In genomic region chr12:124547626-124548025, GRCh38 we compare ENCODE assay signal across 22 cellular contexts. TPM values are rescaled to one million over a fixed set of nuclear protein-coding genes. Genes with fewer than 3 reads are reported as not detected.
DNase-seq lines count a peak whose midpoint lies in the region; ATAC-seq and TF ChIP-seq lines count a peak whose summit lies in the region.
"Had no signal": no experiment of that assay in that cellular context is flagged by ENCODE, and none has a peak within 500 bp of the region (broad histone marks: within the 10 kb centered on the region; RNA-seq: fewer than 3 reads in every experiment).

No MANE protein-coding gene starts in this region.

- CTCF ChIA-PET in Panc1 (lab: Charles Lee): no interaction called here

- in situ Hi-C loops in Panc1 (cut with HindIII; ENCODE audit: low pct_unique_long_range_greater_than_20kb, low sequenced_read_pairs): no loop called here

- H3K27ac Mint-ChIP-seq in brain (peak overlapping the region in 3 of 5 experiments; percentile 22 to 70 (median 49)), progenitor cell of endocrine pancreas (peak overlapping the region; percentile 67)
- peak overlapping the region in 1 of 2 donors; percentile 61 for H3K27ac Mint-ChIP-seq in natural killer cell treated with Interleukin-12 subunit alpha and Interleukin-12 subunit beta and Interleukin-15 and Interleukin-18, amount 100 ng/mL, for 72 hours

- intact Hi-C loops in Panc1 (cut with micrococcal nuclease; ENCODE audit: unreplicated experiment): no loop called here

- POLR2A ChIA-PET in Panc1 (lab: Charles Lee): no interaction called here

- H3K4me1 Mint-ChIP-seq in brain: peaks cover 93% of the 10 kb centered on the region
- H3K4me1 Mint-ChIP-seq in progenitor cell of endocrine pancreas (ENCODE audit: low read depth): peaks cover 36% of the 10 kb centered on the region
- peaks cover 39% of the 10 kb centered on the region in 2 donors for H3K4me1 Mint-ChIP-seq in natural killer cell treated with Interleukin-12 subunit alpha and Interleukin-12 subunit beta and Interleukin-15 and Interleukin-18, amount 100 ng/mL, for 72 hours (ENCODE audit: low read depth in 2 of 2)

- DNase-seq in Panc1 (ENCODE audit: low read depth, low spot score): no peak
- DNase-seq in progenitor cell of endocrine pancreas (ENCODE audit: low spot score, unreplicated experiment): no peak
- DNase-seq in DMS79 (lab: John Stamatoyannopoulos, UW): no peak
- DNase-seq in SHP77 (lab: John Stamatoyannopoulos, UW): no peak
- DNase-seq in natural killer cell treated with Interleukin-12 subunit alpha and Interleukin-12 subunit beta and Interleukin-15 and Interleukin-18, amount 100 ng/mL, for 72 hours (ENCODE audit: low spot score): no peak
- DNase-seq: CD8-positive, alpha-beta memory T cell; DMS 273 treated with DMSO at 0.1 percent for 48 hours; DMS79 treated with DMSO at 0.1 percent for 48 hours; GF-D8; KBM-7; NCI-H1048; NCI-H1417; NCI-H1694; NCI-H2029 treated with DMSO at 0.1 percent for 48 hours; NCI-H446 treated with DMSO at 0.1 percent for 48 hours; NCI-H526; PC-9; Right ventricle myocardium superior; RPMI8226 had no signal

- no peak overlapping the region for H3K4me3 ChIP-seq in Panc1 (ENCODE audit: low read depth in 2 of 2, low read length in 2 of 2)
- H3K4me3 ChIP-seq: PC-9 had no signal

- H3K27me3 Mint-ChIP-seq in brain: peaks cover 2% of the 10 kb centered on the region
- no peaks in the 10 kb centered on the region for H3K27me3 Mint-ChIP-seq in progenitor cell of endocrine pancreas
- H3K27me3 Mint-ChIP-seq in natural killer cell treated with Interleukin-12 subunit alpha and Interleukin-12 subunit beta and Interleukin-15 and Interleukin-18, amount 100 ng/mL, for 72 hours: no peaks in the 10 kb centered on the region
- H3K27me3 Mint-ChIP-seq: CD8-positive, alpha-beta memory T cell had no signal

- TF ChIP-seq CTCF in Panc1 (IDR thresholded peaks at IDR 0.05) (no peak), brain (conservative IDR thresholded peaks at IDR 0.05) (no peak), progenitor cell of endocrine pancreas (IDR thresholded peaks at IDR 0.05; ENCODE audit: unreplicated experiment) (no peak)

- H3K9me3 ChIP-seq in Panc1 (ENCODE audit: control insufficient read depth, insufficient read depth, low read depth, low read length): no peaks in the 10 kb centered on the region

- peak overlapping the region; percentile 98 for H3K27ac ChIP-seq in Panc1 (ENCODE audit: low read length)
- H3K27ac ChIP-seq: PC-9 had no signal

- H3K36me3 Mint-ChIP-seq in brain (no peaks in the 10 kb centered on the region), progenitor cell of endocrine pancreas (ENCODE audit: insufficient read depth) (peaks cover 4% of the 10 kb centered on the region)
- no peaks in the 10 kb centered on the region for H3K36me3 Mint-ChIP-seq in natural killer cell treated with Interleukin-12 subunit alpha and Interleukin-12 subunit beta and Interleukin-15 and Interleukin-18, amount 100 ng/mL, for 72 hours
- H3K36me3 Mint-ChIP-seq: CD8-positive, alpha-beta memory T cell had no signal

- no peaks in the 10 kb centered on the region for H3K27me3 ChIP-seq in Panc1 (ENCODE audit: control insufficient read depth, insufficient read depth, low read length)

- H3K9me3 Mint-ChIP-seq in brain (peaks cover 0 to 4% (median 0%) of the 10 kb centered on the region in 5 experiments), progenitor cell of endocrine pancreas (ENCODE audit: low read depth) (no peaks in the 10 kb centered on the region)
- no peaks in the 10 kb centered on the region for H3K9me3 Mint-ChIP-seq in natural killer cell treated with Interleukin-12 subunit alpha and Interleukin-12 subunit beta and Interleukin-15 and Interleukin-18, amount 100 ng/mL, for 72 hours
- H3K9me3 Mint-ChIP-seq: CD14-positive monocyte; CD8-positive, alpha-beta memory T cell had no signal

- no peak overlapping the region for H3K4me3 Mint-ChIP-seq in brain
- H3K4me3 Mint-ChIP-seq in progenitor cell of endocrine pancreas (ENCODE audit: low read depth): no peak overlapping the region
- H3K4me3 Mint-ChIP-seq in natural killer cell treated with Interleukin-12 subunit alpha and Interleukin-12 subunit beta and Interleukin-15 and Interleukin-18, amount 100 ng/mL, for 72 hours: no peak overlapping the region
- H3K4me3 Mint-ChIP-seq: CD14-positive monocyte had no signal

- no peaks in the 10 kb centered on the region for H3K36me3 ChIP-seq in Panc1 (ENCODE audit: control insufficient read depth, insufficient read depth, low read length)

- BruUV-seq in Panc1 (replicated peaks; lab: Mats Ljungman, UMichigan): no TSS peak

- ATAC-seq in Panc1 (no peak), HG02870 (IDR thresholded peaks at IDR 0.05; ENCODE audit: unreplicated experiment) (no peak)
- no peak for ATAC-seq in natural killer cell treated with Interleukin-12 subunit alpha and Interleukin-12 subunit beta and Interleukin-15 and Interleukin-18, amount 100 ng/mL, for 72 hours

- peaks cover 96% of the 10 kb centered on the region for H3K4me1 ChIP-seq in Panc1 (ENCODE audit: control insufficient read depth, insufficient read depth, low read length)

RNA-seq across cellular contexts. Expression of gene NCOR2, which starts 19.8 kb away (rescaled TPM):
- total RNA-seq in Panc1 (2021; ENCODE audit: unreplicated experiment): 461 TPM
- polyA plus RNA-seq in Panc1 (2012; ENCODE audit: insufficient read length): 441 TPM
- 78.6 TPM for polyA plus RNA-seq in brain (ENCODE audit: insufficient read depth, low read depth, low replicate concordance)
- total RNA-seq in progenitor cell of endocrine pancreas: 218 and 251 TPM in 2 replicates
- total RNA-seq in natural killer cell treated with Interleukin-12 subunit alpha and Interleukin-12 subunit beta and Interleukin-15 and Interleukin-18, amount 100 ng/mL, for 72 hours: 100 to 1,000 TPM in 1 of 2 donors, 10 to 100 TPM in 1; 80.8 to 133 TPM
